7 cellular contexts compared by ENCODE assay signal in genomic region chr7:87295565-87295964, GRCh38. TPM values are rescaled to one million over a fixed set of nuclear protein-coding genes. Genes with fewer than 3 reads are reported as not detected.
DNase-seq lines count a peak whose midpoint lies in the region; ATAC-seq and TF ChIP-seq lines count a peak whose summit lies in the region.
"Not testable (repeated sequence)": the region's sequence is repeated elsewhere in the genome, so short reads cannot be mapped to it uniquely, and the experiment has no call there.

No MANE protein-coding gene starts in this region.

- ATAC-seq in SK-N-SH treated with all-trans-retinoic acid at 6 μM for 48 hours: peak; percentile 58

- not testable (repeated sequence) for H3K4me1 Mint-ChIP-seq in HFFc6 (ENCODE audit: low read depth)

- H3K36me3 Mint-ChIP-seq in HFFc6 (ENCODE audit: low read depth): not testable (repeated sequence)

- not testable (repeated sequence) for H3K4me3 ChIP-seq in AG09309 (ENCODE audit: control insufficient read depth, low read depth, low read length); fibroblast of mammary gland (ENCODE audit: control insufficient read depth, low read depth, low read length)

- not testable (repeated sequence) for H3K27me3 Mint-ChIP-seq in HFFc6 (ENCODE audit: insufficient read depth)

- not testable (repeated sequence) for H3K27ac Mint-ChIP-seq in HFFc6

- DNase-seq in AG09309 (ENCODE audit: low read depth) (peak; percentile 14), EL (peak; percentile 9), HFFc6 (peak; percentile 51), astrocyte of the hippocampus (ENCODE audit: low read depth, low spot score) (peak; percentile 28), fibroblast of mammary gland (ENCODE audit: low read depth) (peak; percentile 55), foreskin melanocyte (peak; percentile 55)

- TF ChIP-seq CTCF in AG09309 (IDR thresholded peaks at IDR 0.05; ENCODE audit: control insufficient read depth, insufficient read depth, low read depth, low read length, missing control alignments); HFFc6 (IDR thresholded peaks at IDR 0.05); fibroblast of mammary gland (conservative IDR thresholded peaks at IDR 0.05; ENCODE audit: control insufficient read depth, insufficient read depth, low read depth, low read length): not testable (repeated sequence)

- not testable (repeated sequence) for H3K4me3 Mint-ChIP-seq in HFFc6

- not testable (repeated sequence) for H3K9me3 Mint-ChIP-seq in HFFc6

RNA-seq across cellular contexts. Expression of gene CROT, which starts 49.9 kb away (rescaled TPM):
- 10 to 100 TPM; 13.1 to 16.5 (median 14.6) TPM for total RNA-seq in HFFc6 (2021; fragmentation: NEBNext Ultra II Directional; extraction: Animal tissue kit (Norgen Biotek cat#: 25700))
